1 cellular context compared by ENCODE assay signal in genomic region chr12:22262309-22262708, GRCh38.
TF ChIP-seq lines count a peak whose summit lies in the region.

No MANE protein-coding gene starts in this region.

TF ChIP-seq in HepG2, 621 proteins besides CTCF, POLR2A, EP300 and RAD21 (continued from another document):
- TF ChIP-seq FOXO4 (CRISPR knock-in tag; conservative IDR thresholded peaks at IDR 0.05) (no peak), MAZ (IDR thresholded peaks at IDR 0.05; ENCODE audit: borderline replicate concordance, low read depth, low read length) (no peak), MAZ (CRISPR knock-in tag; IDR thresholded peaks at IDR 0.05; ENCODE audit: low read depth) (no peak), STAT6 (CRISPR knock-in tag; IDR thresholded peaks at IDR 0.05; ENCODE audit: borderline replicate concordance) (no peak), CBX2 (IDR thresholded peaks at IDR 0.05; ENCODE audit: low read depth, low read length) (no peak), CBX2 (CRISPR knock-in tag; IDR thresholded peaks at IDR 0.05; ENCODE audit: low read depth) (no peak), CSRNP1 (CRISPR knock-in tag; IDR thresholded peaks at IDR 0.05) (no peak), NFKB2 (CRISPR knock-in tag; IDR thresholded peaks at IDR 0.05; ENCODE audit: borderline replicate concordance) (no peak), KDM3A (CRISPR knock-in tag; IDR thresholded peaks at IDR 0.05; ENCODE audit: low read depth) (no peak), ZNF451 (CRISPR knock-in tag; IDR thresholded peaks at IDR 0.05) (no peak)
- TF ChIP-seq, protein P1, sequence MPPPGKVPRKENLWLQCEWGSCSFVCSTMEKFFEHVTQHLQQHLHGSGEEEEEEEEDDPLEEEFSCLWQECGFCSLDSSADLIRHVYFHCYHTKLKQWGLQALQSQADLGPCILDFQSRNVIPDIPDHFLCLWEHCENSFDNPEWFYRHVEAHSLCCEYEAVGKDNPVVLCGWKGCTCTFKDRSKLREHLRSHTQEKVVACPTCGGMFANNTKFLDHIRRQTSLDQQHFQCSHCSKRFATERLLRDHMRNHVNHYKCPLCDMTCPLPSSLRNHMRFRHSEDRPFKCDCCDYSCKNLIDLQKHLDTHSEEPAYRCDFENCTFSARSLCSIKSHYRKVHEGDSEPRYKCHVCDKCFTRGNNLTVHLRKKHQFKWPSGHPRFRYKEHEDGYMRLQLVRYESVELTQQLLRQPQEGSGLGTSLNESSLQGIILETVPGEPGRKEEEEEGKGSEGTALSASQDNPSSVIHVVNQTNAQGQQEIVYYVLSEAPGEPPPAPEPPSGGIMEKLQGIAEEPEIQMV (CRISPR knock-in tag; IDR thresholded peaks at IDR 0.05; ENCODE audit: low read depth): no peak
